Comparison of ENCODE assay signal across 1 cellular context in the genomic region with DNA sequence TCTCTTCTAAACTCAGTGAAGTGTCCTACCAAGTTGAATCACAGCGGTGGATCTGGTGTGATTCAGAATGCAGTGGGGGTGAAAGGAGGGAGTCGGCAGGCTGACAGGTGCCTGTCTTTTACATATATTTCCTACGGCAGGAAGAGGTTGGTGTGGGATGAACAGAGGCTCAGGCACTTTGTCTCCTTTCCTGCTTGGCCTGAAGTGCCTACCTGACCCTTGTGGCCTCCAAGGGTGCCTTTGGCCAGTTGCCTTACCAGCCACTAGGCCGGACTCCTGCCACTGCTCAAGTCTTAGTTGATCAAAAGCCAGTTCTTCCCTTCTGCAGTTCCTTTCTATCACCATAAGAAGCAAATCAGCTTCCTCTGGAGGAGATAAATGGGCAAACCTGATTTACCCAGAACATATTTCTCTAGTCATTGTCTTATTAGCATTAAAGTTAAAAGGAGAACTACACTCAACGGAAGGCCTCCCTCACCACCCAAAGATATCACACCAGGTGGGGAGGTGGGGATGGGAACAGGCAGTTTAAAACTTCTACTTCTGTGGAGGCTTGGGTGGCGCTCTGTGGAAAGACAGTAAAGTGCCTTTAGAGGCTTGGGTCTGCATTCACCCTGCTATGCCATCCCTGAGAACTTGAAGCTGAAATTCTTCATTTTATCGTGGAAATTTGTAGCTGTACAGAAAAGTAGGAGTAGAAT.
TF ChIP-seq lines count a peak whose summit lies in the region.

No MANE protein-coding gene starts in this region.

TF ChIP-seq in H1, 55 proteins besides CTCF, POLR2A, EP300 and RAD21 (continued from another document):
- TF ChIP-seq TCF12 (IDR thresholded peaks at IDR 0.05; ENCODE audit: low read depth, low read length) = no peak
